Comparison of ENCODE assay signal across 9 cellular contexts in the genomic region with DNA sequence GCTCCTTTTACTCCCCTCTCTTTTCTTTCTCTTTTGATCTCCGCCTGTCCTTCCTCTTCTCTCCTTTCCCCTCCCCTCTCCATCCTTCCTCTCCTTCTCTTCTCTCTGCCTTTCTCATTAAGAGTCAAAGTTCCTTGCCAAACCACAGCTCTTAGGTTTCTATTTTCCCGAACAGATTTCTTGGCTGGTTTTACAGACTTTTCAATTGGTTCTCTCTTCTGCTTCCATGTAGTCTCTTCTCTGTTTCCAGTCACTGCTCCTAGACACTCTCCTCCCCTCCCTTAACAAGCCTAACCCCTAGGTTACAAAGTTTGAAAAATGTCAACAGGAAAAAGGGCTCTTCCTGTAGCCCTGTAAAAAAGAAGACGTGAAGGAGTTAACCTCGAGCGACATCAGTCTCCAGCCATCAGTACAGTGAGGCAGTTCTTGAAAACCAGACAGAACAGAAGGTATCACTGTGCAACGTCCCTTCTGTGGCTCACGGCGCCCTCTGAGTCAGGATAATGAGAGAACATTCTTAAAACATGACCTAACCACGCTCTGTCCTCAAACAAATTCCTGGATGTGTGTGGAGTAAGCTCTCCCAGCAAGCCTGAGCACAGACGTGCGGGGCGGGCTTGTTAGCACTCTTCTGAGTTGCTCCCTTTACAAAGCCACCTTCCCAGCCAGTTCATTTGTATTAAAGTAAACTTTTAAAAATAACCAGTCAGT. TPM values are rescaled to one million over a fixed set of nuclear protein-coding genes. Genes with fewer than 3 reads are reported as not detected.
DNase-seq lines count a peak whose midpoint lies in the region; ATAC-seq, FAIRE-seq and TF ChIP-seq lines count a peak whose summit lies in the region.
"Had no signal": no experiment of that assay in that cellular context is flagged by ENCODE, and none has a peak within 500 bp of the region (broad histone marks: within the 10 kb centered on the region; RNA-seq: fewer than 3 reads in every experiment).

No MANE protein-coding gene starts in this region.

- peak; percentile 100 for FAIRE-seq in HTR-8/SVneo (lab: Jason Lieb, UNC)

- H3K27me3 ChIP-seq in ACC112 (ENCODE audit: insufficient read depth, low read length) (no peaks in the 10 kb centered on the region), kidney epithelial cell (ENCODE audit: control insufficient read depth, insufficient read depth, low read length) (no peaks in the 10 kb centered on the region), testis (no peaks in the 10 kb centered on the region)

- no peaks in the 10 kb centered on the region for H3K9me3 ChIP-seq in testis

- no peak overlapping the region for H2AFZ ChIP-seq in ACC112 (ENCODE audit: low read length, unreplicated experiment)

- peaks cover 59% of the 10 kb centered on the region for H3K4me1 ChIP-seq in ACC112 (ENCODE audit: control insufficient read depth, insufficient read depth, low read length, unreplicated experiment)
- H3K4me1 ChIP-seq in testis = peaks cover 40% of the 10 kb centered on the region

- no peaks in the 10 kb centered on the region for H3K36me3 ChIP-seq in ACC112 (ENCODE audit: insufficient read depth, low read length)
- no peaks in the 10 kb centered on the region for H3K36me3 ChIP-seq in kidney epithelial cell (ENCODE audit: control insufficient read depth, insufficient read depth, low read length)
- no peaks in the 10 kb centered on the region for H3K36me3 ChIP-seq in testis (ENCODE audit: low read depth, missing control alignments)

- intact Hi-C loops in testis (cut with DNase I; ENCODE audit: low total_unique reads) = no loop called here

- no peaks in the 10 kb centered on the region for H3K79me2 ChIP-seq in ACC112 (ENCODE audit: control insufficient read depth, insufficient read depth, low read length, unreplicated experiment)

- ATAC-seq in GM18519 (IDR thresholded peaks at IDR 0.05; ENCODE audit: low FRiP score, unreplicated experiment) = no peak
- no peak for ATAC-seq in HG03469 (IDR thresholded peaks at IDR 0.05; ENCODE audit: unreplicated experiment)
- ATAC-seq in HG03175 (IDR thresholded peaks at IDR 0.05; ENCODE audit: unreplicated experiment) = no peak

- 13 to 30% methylated on average over 12 of the region's 12 CpGs for WGBS in testis, 2 donors

- TF ChIP-seq POLR2A in testis (IDR thresholded peaks at IDR 0.05) = no peak

- TF ChIP-seq CTCF in kidney epithelial cell (IDR thresholded peaks at IDR 0.05; ENCODE audit: insufficient read depth, low read length, poor library complexity, severe bottlenecking) = no peak
- TF ChIP-seq CTCF in testis (IDR thresholded peaks at IDR 0.05) = no peak

- H3K27ac ChIP-seq in ACC112 (ENCODE audit: low read depth, low read length) (peak overlapping the region; percentile 95), testis (peak overlapping the region; percentile 55 to 68)

- H3K4me3 ChIP-seq in ACC112 (ENCODE audit: low read depth, low read length) (peak overlapping the region; percentile 54), kidney epithelial cell (ENCODE audit: low read depth, low read length) (no peak overlapping the region), testis (no peak overlapping the region)

- peak; percentile 96 for DNase-seq in HTR-8/SVneo (ENCODE audit: insufficient read length, low spot score)
- peak; percentile 99 for DNase-seq in astrocyte of the hippocampus (ENCODE audit: low read depth, low spot score)
- DNase-seq in kidney epithelial cell (ENCODE audit: low read depth) = peak; percentile 97
- DNase-seq in testis = peak; percentile 79
- DNase-seq: activated T-cell treated with anti-CD3 and anti-CD28 coated beads, Interleukin-2, amount 50 U/mL, for 72 hours had no signal

RNA-seq across cellular contexts. Expression of a gene that starts 11.6 kb away (rescaled TPM):
- total RNA-seq in kidney epithelial cell = 1.3 TPM in 2 replicates
- total RNA-seq in testis = 100 to 1,000 TPM in 1 of 2 donors, 10 to 100 TPM in 1; 61.5 to 118 TPM
- 266 TPM for polyA plus RNA-seq in testis (ENCODE audit: insufficient read depth, low read depth, low replicate concordance)
- total RNA-seq: activated T-cell treated with anti-CD3 and anti-CD28 coated beads, Interleukin-2, amount 50 U/mL, for 72 hours had no signal

Comparison
In these comparisons a context has a peak if more than half of its experiments do, and no peak if none do; other contexts are left out.
1. RNA of a gene that starts 11.6 kb away (total RNA-seq): 61.5 to 118 TPM in testis; 1.3 TPM in kidney epithelial cell; every median in the first group is over 10 times any median in the second.
2. Peak in every context shown above with its lines, with median percentiles within 50 percentile points of each other: DNase-seq.